Comparison of ENCODE assay signal across 18 cellular contexts in genomic region chr3:119657887-119658702, GRCh38.
DNase-seq lines count a peak whose midpoint lies in the region; ATAC-seq and TF ChIP-seq lines count a peak whose summit lies in the region.
"Had no signal": no experiment of that assay in that cellular context is flagged by ENCODE, and none has a peak within 500 bp of the region (broad histone marks: within the 10 kb centered on the region; RNA-seq: fewer than 3 reads in every experiment).

No MANE protein-coding gene starts in this region.

- no peak overlapping the region for H3K4me2 ChIP-seq in OCI-LY3 (ENCODE audit: low read length)

- H3K79me2 ChIP-seq in OCI-LY3 (ENCODE audit: low read length) = no peaks in the 10 kb centered on the region

- TF ChIP-seq POLR2A in GM18505 (IDR thresholded peaks at IDR 0.05; ENCODE audit: borderline replicate concordance, extremely low read depth, insufficient read depth, insufficient read length) = no peak

- no peak overlapping the region for H3K27ac ChIP-seq in OCI-LY3 (ENCODE audit: low read length)
- H3K27ac ChIP-seq: coronary artery had no signal

- H3K27me3 ChIP-seq in OCI-LY3 (ENCODE audit: low read depth, low read length) = no peaks in the 10 kb centered on the region

- ATAC-seq in GM21423 (IDR thresholded peaks at IDR 0.05; ENCODE audit: unreplicated experiment) = peak; percentile 59
- ATAC-seq in GM18505 (IDR thresholded peaks at IDR 0.05; ENCODE audit: unreplicated experiment) = no peak
- ATAC-seq: esophagus mucosa, PC-3 had no signal

- peak; percentile 13; the same call in 1 of the 2 replicates for TF ChIP-seq CTCF in OCI-LY3 (IDR thresholded peaks at IDR 0.05; ENCODE audit: low read depth, low read length)

- no peaks in the 10 kb centered on the region for H3K9me3 ChIP-seq in OCI-LY3 (ENCODE audit: insufficient read depth, low read length)

- H4K20me1 ChIP-seq in OCI-LY3 (ENCODE audit: insufficient read depth, low read length) = no peaks in the 10 kb centered on the region

- no peak overlapping the region for H2AFZ ChIP-seq in OCI-LY3 (ENCODE audit: low read depth, low read length)

- H3K9ac ChIP-seq in OCI-LY3 (ENCODE audit: low read length) = no peak overlapping the region

- H3K36me3 ChIP-seq in OCI-LY3 (replicated peaks; ENCODE audit: low read depth, low read length) = no peaks in the 10 kb centered on the region

- DNase-seq in SIG-M5 treated with dmso at 0.1 percent for 504 hours (lab: John Stamatoyannopoulos, UW; ENCODE audit: unreplicated experiment) (peak; percentile 15), SIG-M5 (lab: John Stamatoyannopoulos, UW) (no peak), pons (ENCODE audit: low spot score) (peak; percentile 53), AML-193 (lab: John Stamatoyannopoulos, UW) (no peak), amygdala (lab: John Stamatoyannopoulos, UW) (no peak)
- DNase-seq: 8988T; activated T-cell treated with anti-CD3 and anti-CD28 coated beads, Interleukin-2, amount 50 U/mL, for 48 hours; hypothalamus; NCI-H345; PC-3; stimulated activated CD4-positive, alpha-beta T cell treated with anti-CD3 and anti-CD28 coated beads, Interleukin-4, amount 100 ng/mL, for 24 hours; stimulated activated naive CD4-positive, alpha-beta T cell treated with Interleukin-2 at 50 U/mL for 16 hours; T-helper 1 cell had no signal

- peaks cover 16% of the 10 kb centered on the region for H3K4me1 ChIP-seq in OCI-LY3 (ENCODE audit: low read length)

- H3K4me3 ChIP-seq in OCI-LY3 (ENCODE audit: low read length) = no peak overlapping the region

Comparison
In these comparisons a context has a peak if more than half of its experiments do, and no peak if none do; other contexts are left out.
1. DNase-seq: peak in SIG-M5 treated with dmso at 0.1 percent for 504 hours (single experiment) and pons (single experiment); none in SIG-M5 (single experiment), AML-193 (0 of 2) and amygdala (0 of 56).